ENCODE assay signal across 8 cellular contexts in the genomic region with DNA sequence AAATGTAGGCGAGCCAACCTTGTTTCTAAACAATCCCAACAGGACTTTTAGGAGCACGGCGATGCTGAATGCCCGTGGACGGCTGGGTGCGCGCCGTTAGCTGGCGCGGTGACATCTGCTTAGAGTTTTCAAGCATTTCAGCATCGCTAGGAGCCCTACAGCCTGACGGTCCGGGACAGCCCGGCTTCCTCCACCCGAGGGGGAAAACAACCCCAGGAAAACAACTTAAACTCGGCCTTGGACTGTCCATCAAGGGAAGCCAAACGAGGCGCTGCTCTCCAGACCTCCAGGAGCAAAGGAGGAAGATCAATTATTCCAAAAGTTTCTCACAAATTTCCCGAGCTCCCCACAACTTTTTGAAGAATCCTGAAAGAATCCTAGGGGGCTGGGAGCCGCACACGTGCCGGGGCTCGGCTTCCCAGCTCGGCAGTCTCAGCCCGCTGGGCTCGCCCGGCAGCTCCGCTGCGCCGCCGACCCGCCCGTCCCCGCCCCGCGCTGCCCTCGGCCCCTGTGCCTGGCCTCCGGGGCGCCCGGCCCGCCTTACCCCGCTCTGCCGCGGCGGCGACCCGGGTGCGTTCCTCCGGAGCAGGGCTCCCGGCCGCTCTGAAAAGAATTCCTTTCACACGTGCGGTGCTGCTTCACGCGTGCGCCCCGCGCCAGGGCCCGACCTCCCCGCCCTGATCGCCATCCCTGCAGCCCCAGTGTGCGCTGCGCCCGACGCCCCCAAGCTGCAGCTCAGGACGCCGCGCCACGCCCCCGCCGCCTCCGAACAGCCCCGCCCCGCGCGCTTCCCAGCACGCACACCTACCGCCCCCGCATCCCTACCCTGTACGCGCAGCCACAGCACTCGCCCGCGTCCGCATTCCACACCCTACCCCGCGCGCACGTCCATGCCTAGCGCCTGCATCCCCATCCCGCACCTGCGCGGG. TPM values are rescaled to one million over a fixed set of nuclear protein-coding genes. Genes with fewer than 3 reads are reported as not detected.
DNase-seq lines count a peak whose midpoint lies in the region; ATAC-seq and TF ChIP-seq lines count a peak whose summit lies in the region.

A gene (minus strand): TSS at position 707 of the 929 bp plus-strand sequence. CDS start 17,764 bp downstream, outside the sequence.

- intact Hi-C loops in Right ventricle myocardium inferior (cut with DNase I) = loop anchor here (1.0 to 5.0 kb wide), 4 partner anchors 19 to 178 kb away; no protein-coding TSS in a partner anchor
- intact Hi-C loops in sciatic nerve (cut with DNase I) = no loop called here

- DNase-seq in NCI-H748 treated with DMSO at 0.1 percent for 48 hours (lab: John Stamatoyannopoulos, UW) (peak; percentile 52), Right ventricle myocardium inferior (ENCODE audit: missing footprints) (peak; percentile 76), sciatic nerve (ENCODE audit: low spot score) (no peak), NCI-H510A (lab: John Stamatoyannopoulos, UW) (no peak), NCI-H1048 (lab: John Stamatoyannopoulos, UW) (no peak)
- DNase-seq in activated T-cell treated with anti-CD3 and anti-CD28 coated beads, Interleukin-2, amount 50 U/mL, for 72 hours = peak; percentile 73 to 74

- peak; percentile 62 for ATAC-seq in GM18505 (IDR thresholded peaks at IDR 0.05; ENCODE audit: unreplicated experiment)
- peak; percentile 65 for ATAC-seq in HG02588 (IDR thresholded peaks at IDR 0.05; ENCODE audit: unreplicated experiment)
- peak; percentile 70 to 74 for ATAC-seq in activated T-cell treated with anti-CD3 and anti-CD28 coated beads, Interleukin-2, amount 50 U/mL, for 72 hours (replicated peaks in 1 of 2)
- ATAC-seq in Right ventricle myocardium inferior = peak; percentile 88
- peak; percentile 37 for ATAC-seq in sciatic nerve

- H3K4me3 Mint-ChIP-seq in activated T-cell treated with anti-CD3 and anti-CD28 coated beads, Interleukin-2, amount 50 U/mL, for 72 hours = peak within 1 kb of the TSS; percentile 92 to 95

- TF ChIP-seq POLR2A in GM18505 (IDR thresholded peaks at IDR 0.05; ENCODE audit: borderline replicate concordance, extremely low read depth, insufficient read depth, insufficient read length) = no peak

- H3K27ac Mint-ChIP-seq in activated T-cell treated with anti-CD3 and anti-CD28 coated beads, Interleukin-2, amount 50 U/mL, for 72 hours = peak within 1 kb of the TSS; percentile 70

- peaks cover 48% of the 10 kb centered on the region for H3K27me3 Mint-ChIP-seq in activated T-cell treated with anti-CD3 and anti-CD28 coated beads, Interleukin-2, amount 50 U/mL, for 72 hours (ENCODE audit: low read depth)

- H3K4me1 Mint-ChIP-seq in activated T-cell treated with anti-CD3 and anti-CD28 coated beads, Interleukin-2, amount 50 U/mL, for 72 hours (ENCODE audit: low read depth) = peaks cover 15% of the 10 kb centered on the region

- peaks cover 1 to 2% of the 10 kb centered on the region in 2 donors for H3K36me3 Mint-ChIP-seq in activated T-cell treated with anti-CD3 and anti-CD28 coated beads, Interleukin-2, amount 50 U/mL, for 72 hours (ENCODE audit: insufficient read depth in 2 of 2)

- H3K9me3 Mint-ChIP-seq in activated T-cell treated with anti-CD3 and anti-CD28 coated beads, Interleukin-2, amount 50 U/mL, for 72 hours = no peaks in the 10 kb centered on the region

RNA-seq across cellular contexts. Expression of the gene that starts here (rescaled TPM):
- under 1 TPM; 0.67 to 0.74 TPM for total RNA-seq in activated T-cell treated with anti-CD3 and anti-CD28 coated beads, Interleukin-2, amount 50 U/mL, for 72 hours
- total RNA-seq in Right ventricle myocardium inferior (17.9 TPM), sciatic nerve (not detected)

Comparison
In these comparisons a context has a peak if more than half of its experiments do, and no peak if none do; other contexts are left out.
1. RNA of the gene that starts here (total RNA-seq): 17.9 TPM in Right ventricle myocardium inferior (single experiment); 0.67 to 0.74 TPM in activated T-cell treated with anti-CD3 and anti-CD28 coated beads, Interleukin-2, amount 50 U/mL, for 72 hours and not detected in sciatic nerve (single experiment); every median in the first group is over 10 times any median in the second.
2. Peak in DNase-seq and ATAC-seq in activated T-cell treated with anti-CD3 and anti-CD28 coated beads, Interleukin-2, amount 50 U/mL, for 72 hours; RNA of the gene not detected or under 1 TPM.
3. Peak in ATAC-seq in sciatic nerve; RNA of the gene not detected or under 1 TPM.
4. ATAC-seq: peak in every context shown above with its lines; median percentile 88 in Right ventricle myocardium inferior; 72 in activated T-cell treated with anti-CD3 and anti-CD28 coated beads, Interleukin-2, amount 50 U/mL, for 72 hours; 65 in HG02588; 62 in GM18505; 37 in sciatic nerve.
5. DNase-seq: peak in NCI-H748 treated with DMSO at 0.1 percent for 48 hours (single experiment) and Right ventricle myocardium inferior (single experiment); none in sciatic nerve (single experiment), NCI-H510A (single experiment) and NCI-H1048 (single experiment).